ENCODE assay signal across 9 cellular contexts in the genomic region with DNA sequence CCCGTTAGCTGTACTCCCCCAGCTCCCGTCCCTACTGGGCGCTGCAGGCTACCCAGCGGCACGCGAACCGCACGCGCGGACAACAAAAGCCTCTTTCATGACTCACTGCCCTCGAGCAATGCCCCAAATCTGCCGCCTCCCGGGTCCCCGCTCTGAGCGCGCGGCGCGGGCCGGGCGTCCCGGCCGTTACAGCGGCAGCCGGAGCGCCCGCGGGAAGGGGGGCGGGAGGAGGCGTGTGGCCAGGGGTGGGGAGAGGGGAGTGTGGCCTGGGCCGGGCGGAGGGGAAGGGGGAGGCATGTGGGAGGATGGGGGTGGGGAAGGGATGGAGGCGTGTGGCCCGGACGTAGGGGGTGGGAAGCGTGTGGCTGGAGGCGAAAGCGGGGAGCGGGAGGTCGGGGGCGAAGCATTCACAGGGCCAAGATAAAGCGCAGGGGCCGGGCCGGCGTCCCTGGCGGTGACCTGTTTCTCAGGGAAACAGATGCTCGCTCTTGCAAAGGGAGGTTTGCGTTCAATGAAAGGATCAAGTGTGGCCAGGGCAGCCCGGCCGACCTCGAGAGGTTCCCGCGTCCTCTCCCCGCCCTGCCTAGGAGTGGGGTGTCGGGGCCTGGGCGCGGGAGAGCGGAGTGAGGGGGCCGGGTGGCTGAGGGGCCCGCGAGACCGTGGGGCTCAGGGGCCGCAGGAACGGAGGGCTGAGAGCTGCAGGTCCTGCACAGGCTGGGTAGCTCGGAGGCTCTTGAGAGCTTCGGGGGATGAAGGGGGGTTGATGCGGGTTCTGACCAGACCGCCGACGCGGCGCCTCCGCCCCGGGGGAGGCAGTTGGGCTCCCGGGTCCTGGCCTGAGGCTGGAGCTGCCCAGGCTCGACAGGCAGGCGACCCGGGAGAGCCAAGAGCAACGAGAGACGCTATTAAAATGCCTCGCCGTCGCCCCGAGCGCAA. TPM values are rescaled to one million over a fixed set of nuclear protein-coding genes. Genes with fewer than 3 reads are reported as not detected.
A peak's percentile ranks its signal among the peaks of the same experiment; 100 is the strongest.
DNase-seq lines count a peak whose midpoint lies in the region; ATAC-seq, FAIRE-seq and TF ChIP-seq lines count a peak whose summit lies in the region.
"Had no signal": no experiment of that assay in that cellular context is flagged by ENCODE, and none has a peak within 500 bp of the region (broad histone marks: within the 10 kb centered on the region; RNA-seq: fewer than 3 reads in every experiment).

No MANE protein-coding gene starts in this region.

- no peak overlapping the region for H3K27ac Mint-ChIP-seq in activated CD8-positive, alpha-beta T cell treated with anti-CD3 and anti-CD28 coated beads for 36 hours

- H3K4me1 ChIP-seq in iPS-18a (ENCODE audit: control insufficient read depth, low read depth, low read length) = peaks cover 37% of the 10 kb centered on the region
- H3K4me1 ChIP-seq in BE2C = no peaks in the 10 kb centered on the region

- H3K4me3 ChIP-seq in iPS-18a (ENCODE audit: low read length) (peak overlapping the region; percentile 38), BE2C (ENCODE audit: low read depth, low read length) (no peak overlapping the region; the same call in 1 of the 2 replicates)
- H3K4me3 ChIP-seq: lung had no signal

- H3K36me3 Mint-ChIP-seq in activated CD8-positive, alpha-beta T cell treated with anti-CD3 and anti-CD28 coated beads for 36 hours (ENCODE audit: low read depth) = no peaks in the 10 kb centered on the region

- no peaks in the 10 kb centered on the region for H3K36me3 ChIP-seq in iPS-18a (ENCODE audit: control insufficient read depth, low read depth, low read length)
- no peaks in the 10 kb centered on the region for H3K36me3 ChIP-seq in BE2C

- peaks cover 35% of the 10 kb centered on the region for H3K4me1 Mint-ChIP-seq in activated CD8-positive, alpha-beta T cell treated with anti-CD3 and anti-CD28 coated beads for 36 hours (ENCODE audit: low read depth)

- CTCF ChIA-PET in activated CD8-positive, alpha-beta T cell treated with anti-CD3 and anti-CD28 coated beads for 36 hours (lab: Charles Lee) = interaction anchor here (0.9 to 1.4 kb wide), 3 partner anchors 31 to 579 kb away, joined by 3 to 8 read pairs (median 3); no protein-coding TSS in a partner anchor

- ATAC-seq in activated CD8-positive, alpha-beta T cell treated with anti-CD3 and anti-CD28 coated beads for 36 hours = peak; percentile 18
- no peak for ATAC-seq in GM21576 (IDR thresholded peaks at IDR 0.05; ENCODE audit: unreplicated experiment)

- H3K27me3 Mint-ChIP-seq in activated CD8-positive, alpha-beta T cell treated with anti-CD3 and anti-CD28 coated beads for 36 hours = peaks cover 79% of the 10 kb centered on the region

- intact Hi-C loops in activated CD8-positive, alpha-beta T cell treated with anti-CD3 and anti-CD28 coated beads for 36 hours (cut with micrococcal nuclease) = no loop called here

- FAIRE-seq in urothelium cell line (lab: Jason Lieb, UNC) = no peak

- DNase-seq in stimulated activated CD4-positive, alpha-beta T cell treated with anti-CD3 and anti-CD28 coated beads, Interleukin-15, amount 100 ng/mL, for 24 hours = peak; percentile 36
- DNase-seq in stimulated activated CD4-positive, alpha-beta T cell treated with anti-CD3 and anti-CD28 coated beads, Interleukin-4, amount 100 ng/mL, for 1 hour = no peak
- peak; percentile 28 for DNase-seq in activated CD8-positive, alpha-beta T cell treated with anti-CD3 and anti-CD28 coated beads for 36 hours
- DNase-seq in urothelium cell line (ENCODE audit: low spot score) = peak; percentile 83
- DNase-seq in NOMO-1 treated with dmso at 0.1 percent for 144 hours (lab: John Stamatoyannopoulos, UW; ENCODE audit: unreplicated experiment) = no peak
- DNase-seq in BE2C = no peak

- H3K27me3 ChIP-seq in iPS-18a (ENCODE audit: control insufficient read depth, insufficient read depth, low read length) (peaks cover 100% of the 10 kb centered on the region), BE2C (peaks cover 56% of the 10 kb centered on the region)

- H3K4me3 Mint-ChIP-seq in activated CD8-positive, alpha-beta T cell treated with anti-CD3 and anti-CD28 coated beads for 36 hours = peak overlapping the region; percentile 55

- no peak overlapping the region for H3K9ac ChIP-seq in iPS-18a (ENCODE audit: low read length)

- H3K27ac ChIP-seq in iPS-18a (ENCODE audit: low read length) = no peak overlapping the region

- H3K9me3 Mint-ChIP-seq in activated CD8-positive, alpha-beta T cell treated with anti-CD3 and anti-CD28 coated beads for 36 hours = peaks cover 1% of the 10 kb centered on the region

- H3K9me3 ChIP-seq in iPS-18a (ENCODE audit: control insufficient read depth, low read depth, low read length) (peaks cover 3% of the 10 kb centered on the region), BE2C (no peaks in the 10 kb centered on the region)

- no peak for TF ChIP-seq CTCF in activated CD8-positive, alpha-beta T cell treated with anti-CD3 and anti-CD28 coated beads for 36 hours (IDR thresholded peaks at IDR 0.05)
- no peak for TF ChIP-seq CTCF in BE2C (IDR thresholded peaks at IDR 0.05; ENCODE audit: low read depth, low read length)

- POLR2A ChIA-PET in activated CD8-positive, alpha-beta T cell treated with anti-CD3 and anti-CD28 coated beads for 36 hours (lab: Charles Lee) = no interaction called here

RNA-seq across cellular contexts. Expression of gene NEUROD1, which starts 3.5 kb away (rescaled TPM):
- total RNA-seq in activated CD8-positive, alpha-beta T cell treated with anti-CD3 and anti-CD28 coated beads for 36 hours = not detected
- not detected for polyA plus RNA-seq in BE2C (2012; ENCODE audit: insufficient read depth, insufficient read length, low read depth)
- polyA plus RNA-seq: lung had no signal

RNA-seq across cellular contexts. Expression of gene CERKL, which starts 26.9 kb away (rescaled TPM):
- under 1 TPM; 0.11 to 0.20 TPM for total RNA-seq in activated CD8-positive, alpha-beta T cell treated with anti-CD3 and anti-CD28 coated beads for 36 hours
- not detected for polyA plus RNA-seq in BE2C (2012; ENCODE audit: insufficient read depth, insufficient read length, low read depth)

Comparison
In these comparisons a context has a peak if more than half of its experiments do, and no peak if none do; other contexts are left out.
1. DNase-seq: peak in stimulated activated CD4-positive, alpha-beta T cell treated with anti-CD3 and anti-CD28 coated beads, Interleukin-15, amount 100 ng/mL, for 24 hours (single experiment), activated CD8-positive, alpha-beta T cell treated with anti-CD3 and anti-CD28 coated beads for 36 hours (single experiment) and urothelium cell line (single experiment); none in stimulated activated CD4-positive, alpha-beta T cell treated with anti-CD3 and anti-CD28 coated beads, Interleukin-4, amount 100 ng/mL, for 1 hour (single experiment), NOMO-1 treated with dmso at 0.1 percent for 144 hours (single experiment) and BE2C (single experiment).